Comparison of ENCODE assay signal across 3 cellular contexts in genomic region chr7:5451391-5451790, GRCh38.
TF ChIP-seq lines count a peak whose summit lies in the region.

No MANE protein-coding gene starts in this region.

TF ChIP-seq in HCT116, 20 proteins besides CTCF, POLR2A, EP300 and RAD21 (continues in another document):
- TF ChIP-seq EZH2phosphoT487 (IDR thresholded peaks at IDR 0.05; ENCODE audit: borderline replicate concordance) (no peak), CEBPB (IDR thresholded peaks at IDR 0.05; ENCODE audit: low read depth) (no peak), TCF7L2 (IDR thresholded peaks at IDR 0.05; ENCODE audit: borderline replicate concordance, extremely low read depth, insufficient read depth, insufficient read length) (no peak), REST (IDR thresholded peaks at IDR 0.05; ENCODE audit: low read depth) (no peak), FOSL1 (IDR thresholded peaks at IDR 0.05; ENCODE audit: low read depth) (no peak), EZH2 (IDR thresholded peaks at IDR 0.05) (no peak), POLR2AphosphoS5 (IDR thresholded peaks at IDR 0.05; ENCODE audit: low read depth, low read length) (no peak), ZFX (IDR thresholded peaks at IDR 0.05) (no peak), MAX (IDR thresholded peaks at IDR 0.05) (no peak), EGR1 (IDR thresholded peaks at IDR 0.05; ENCODE audit: low read depth) (no peak), CBX3 (IDR thresholded peaks at IDR 0.05; ENCODE audit: low read depth) (no peak), SP1 (IDR thresholded peaks at IDR 0.05; ENCODE audit: low read depth) (no peak), ZNF274 (IDR thresholded peaks at IDR 0.05; ENCODE audit: low read depth, low read length) (no peak), YY1 (IDR thresholded peaks at IDR 0.05; ENCODE audit: extremely low read depth, insufficient replicate concordance, low read depth, low read length) (no peak), ELF1 (IDR thresholded peaks at IDR 0.05; ENCODE audit: borderline replicate concordance, low read depth) (no peak)
- TF ChIP-seq, protein P1, sequence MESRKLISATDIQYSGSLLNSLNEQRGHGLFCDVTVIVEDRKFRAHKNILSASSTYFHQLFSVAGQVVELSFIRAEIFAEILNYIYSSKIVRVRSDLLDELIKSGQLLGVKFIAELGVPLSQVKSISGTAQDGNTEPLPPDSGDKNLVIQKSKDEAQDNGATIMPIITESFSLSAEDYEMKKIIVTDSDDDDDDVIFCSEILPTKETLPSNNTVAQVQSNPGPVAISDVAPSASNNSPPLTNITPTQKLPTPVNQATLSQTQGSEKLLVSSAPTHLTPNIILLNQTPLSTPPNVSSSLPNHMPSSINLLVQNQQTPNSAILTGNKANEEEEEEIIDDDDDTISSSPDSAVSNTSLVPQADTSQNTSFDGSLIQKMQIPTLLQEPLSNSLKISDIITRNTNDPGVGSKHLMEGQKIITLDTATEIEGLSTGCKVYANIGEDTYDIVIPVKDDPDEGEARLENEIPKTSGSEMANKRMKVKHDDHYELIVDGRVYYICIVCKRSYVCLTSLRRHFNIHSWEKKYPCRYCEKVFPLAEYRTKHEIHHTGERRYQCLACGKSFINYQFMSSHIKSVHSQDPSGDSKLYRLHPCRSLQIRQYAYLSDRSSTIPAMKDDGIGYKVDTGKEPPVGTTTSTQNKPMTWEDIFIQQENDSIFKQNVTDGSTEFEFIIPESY (IDR thresholded peaks at IDR 0.05; ENCODE audit: extremely low read depth, insufficient replicate concordance, low read length): no peak
- TF ChIP-seq, protein P2, sequence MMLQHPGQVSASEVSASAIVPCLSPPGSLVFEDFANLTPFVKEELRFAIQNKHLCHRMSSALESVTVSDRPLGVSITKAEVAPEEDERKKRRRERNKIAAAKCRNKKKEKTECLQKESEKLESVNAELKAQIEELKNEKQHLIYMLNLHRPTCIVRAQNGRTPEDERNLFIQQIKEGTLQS (IDR thresholded peaks at IDR 0.05): no peak

TF ChIP-seq in GM12878, 131 proteins besides CTCF, POLR2A, EP300 and RAD21:
- TF ChIP-seq, protein P3, sequence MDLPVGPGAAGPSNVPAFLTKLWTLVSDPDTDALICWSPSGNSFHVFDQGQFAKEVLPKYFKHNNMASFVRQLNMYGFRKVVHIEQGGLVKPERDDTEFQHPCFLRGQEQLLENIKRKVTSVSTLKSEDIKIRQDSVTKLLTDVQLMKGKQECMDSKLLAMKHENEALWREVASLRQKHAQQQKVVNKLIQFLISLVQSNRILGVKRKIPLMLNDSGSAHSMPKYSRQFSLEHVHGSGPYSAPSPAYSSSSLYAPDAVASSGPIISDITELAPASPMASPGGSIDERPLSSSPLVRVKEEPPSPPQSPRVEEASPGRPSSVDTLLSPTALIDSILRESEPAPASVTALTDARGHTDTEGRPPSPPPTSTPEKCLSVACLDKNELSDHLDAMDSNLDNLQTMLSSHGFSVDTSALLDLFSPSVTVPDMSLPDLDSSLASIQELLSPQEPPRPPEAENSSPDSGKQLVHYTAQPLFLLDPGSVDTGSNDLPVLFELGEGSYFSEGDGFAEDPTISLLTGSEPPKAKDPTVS (IDR thresholded peaks at IDR 0.05; ENCODE audit: low read depth, low read length): 0 out of 2 replicates have a peak, but pooled peaks have one; percentile 51
- TF ChIP-seq SUZ12 (IDR thresholded peaks at IDR 0.05; ENCODE audit: unreplicated experiment): no peak

TF ChIP-seq in neural cell, 6 proteins besides CTCF, POLR2A, EP300 and RAD21:
- TF ChIP-seq EZH2 (IDR thresholded peaks at IDR 0.05; ENCODE audit: borderline replicate concordance, insufficient read depth, low read length, poor library complexity, severe bottlenecking) (no peak), MXI1 (conservative IDR thresholded peaks at IDR 0.05; ENCODE audit: poor library complexity, severe bottlenecking) (no peak), REST (IDR thresholded peaks at IDR 0.05; ENCODE audit: borderline replicate concordance) (no peak), SMC3 (conservative IDR thresholded peaks at IDR 0.05; ENCODE audit: poor library complexity) (no peak)
